8 cellular contexts compared by ENCODE assay signal in the genomic region with DNA sequence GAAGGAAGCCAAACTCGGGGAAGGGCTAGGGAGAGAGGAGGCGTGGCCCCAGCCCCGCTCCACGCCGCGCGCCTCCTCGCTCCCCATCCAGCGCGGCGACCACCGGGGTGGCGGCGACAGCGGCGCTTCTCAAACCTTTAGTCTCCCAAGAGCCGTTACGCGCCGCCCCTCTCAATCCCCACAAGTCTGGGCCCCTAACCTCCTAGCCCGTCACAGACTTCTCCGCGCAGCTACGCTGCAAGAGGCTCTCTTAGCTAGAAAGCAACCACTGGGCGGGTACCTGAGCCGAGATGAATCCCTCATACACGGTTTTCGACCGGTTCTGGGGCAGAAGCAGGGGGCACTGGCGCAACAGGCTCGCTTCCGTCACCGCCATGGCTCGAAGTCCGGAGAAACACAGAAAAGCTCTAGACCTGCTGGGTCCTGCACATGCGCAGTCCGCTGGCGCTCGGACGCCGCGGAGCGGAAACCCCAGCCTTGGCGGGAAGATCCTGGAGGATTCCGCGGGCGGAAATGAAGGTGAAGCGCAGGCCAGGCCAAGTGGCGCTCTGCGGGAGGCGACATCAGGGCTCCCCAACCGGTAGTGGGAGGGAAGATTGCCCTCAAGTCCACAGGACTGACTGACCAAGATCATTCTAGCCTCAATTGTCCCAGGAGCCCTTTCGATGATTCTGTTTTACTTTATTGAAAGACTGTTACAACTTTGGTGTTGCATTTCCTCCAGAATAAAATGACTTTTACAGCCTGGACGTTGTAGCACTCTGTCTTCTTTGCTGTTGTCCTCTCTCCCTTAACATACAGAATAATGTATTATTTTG. TPM values are rescaled to one million over a fixed set of nuclear protein-coding genes. Genes with fewer than 3 reads are reported as not detected.
DNase-seq lines count a peak whose midpoint lies in the region; ATAC-seq, FAIRE-seq and TF ChIP-seq lines count a peak whose summit lies in the region.

A gene (minus strand): TSS at position 388 of the 818 bp plus-strand sequence. CDS start 12 bp downstream, at position 376.

- TF ChIP-seq EP300 in sigmoid colon (IDR thresholded peaks at IDR 0.05): no peak

- peaks cover 46% of the 10 kb centered on the region for H3K4me1 Mint-ChIP-seq in brain

- TF ChIP-seq CTCF in brain (conservative IDR thresholded peaks at IDR 0.05) (no peak), sigmoid colon (IDR thresholded peaks at IDR 0.05) (no peak)

- TF ChIP-seq POLR2A in GM18526 (IDR thresholded peaks at IDR 0.05; ENCODE audit: extremely low read depth, insufficient read length) (peak; percentile 79), sigmoid colon (IDR thresholded peaks at IDR 0.05) (no peak)

- peaks cover 4% of the 10 kb centered on the region for H3K27me3 Mint-ChIP-seq in brain

- peaks cover 0 to 6% (median 0%) of the 10 kb centered on the region in 5 experiments for H3K9me3 Mint-ChIP-seq in brain

- no CpG with 5 or more reads among the region's 54 CpGs for WGBS in iPS DF 6.9 (ENCODE audit: insufficient coverage, insufficient read length)
- 1% methylated on average over 54 of the region's 54 CpGs for WGBS in sigmoid colon, 2 donors

- peak within 1 kb of the TSS; percentile 96 to 98 (median 96) for H3K4me3 Mint-ChIP-seq in brain

- H3K27me3 ChIP-seq in iPS DF 6.9 (ENCODE audit: control insufficient read depth, insufficient read depth, low read length) (no peaks in the 10 kb centered on the region), sigmoid colon (no peaks in the 10 kb centered on the region)

- no peaks in the 10 kb centered on the region for H3K9me3 ChIP-seq in iPS DF 6.9 (ENCODE audit: control insufficient read depth, insufficient read depth, low read length)
- H3K9me3 ChIP-seq in sigmoid colon: no peaks in the 10 kb centered on the region

- H3K36me3 Mint-ChIP-seq in brain: peaks cover under 1% of the 10 kb centered on the region

- H3K4me3 ChIP-seq in iPS DF 6.9 (ENCODE audit: low read length): peak within 1 kb of the TSS; percentile 53; the same call in 1 of the 2 replicates
- peak within 1 kb of the TSS; percentile 65 to 96 (median 88) for H3K4me3 ChIP-seq in sigmoid colon

- DNase-seq in A172 (ENCODE audit: low spot score): peak; percentile 84
- DNase-seq in NCI-H2107 (lab: John Stamatoyannopoulos, UW): peak; percentile 85
- DNase-seq in iPS DF 6.9 (ENCODE audit: low read depth, low spot score): peak; percentile 90
- peak; percentile 94 for DNase-seq in sigmoid colon

- peak within 1 kb of the TSS; percentile 97 to 98 (median 98) for H3K27ac Mint-ChIP-seq in brain

- H3K27ac ChIP-seq in iPS DF 6.9 (ENCODE audit: low read length): no peak within 1 kb of the TSS
- peak within 1 kb of the TSS; percentile 74 to 87 (median 82) for H3K27ac ChIP-seq in sigmoid colon

- peak; percentile 56 for FAIRE-seq in TTC549 (lab: Jason Lieb, UNC)

- H3K36me3 ChIP-seq in iPS DF 6.9 (ENCODE audit: control insufficient read depth, insufficient read depth, low read length): no peaks in the 10 kb centered on the region
- H3K36me3 ChIP-seq in sigmoid colon: no peaks in the 10 kb centered on the region

- no peaks in the 10 kb centered on the region for H3K4me1 ChIP-seq in iPS DF 6.9 (ENCODE audit: control insufficient read depth, insufficient read depth, low read length)
- peaks cover 0 to 12% (median 11%) of the 10 kb centered on the region in 4 donors for H3K4me1 ChIP-seq in sigmoid colon

- intact Hi-C loops in sigmoid colon (cut with DNase I): no loop called here

- ATAC-seq in HG03064 (IDR thresholded peaks at IDR 0.05; ENCODE audit: low read depth, unreplicated experiment): peak; percentile 61

RNA-seq across cellular contexts. Expression of the gene that starts here (rescaled TPM):
- total RNA-seq in A172 (2014; rRNA removed; shearing (Covaris generic)): 36.7 and 41.7 TPM in 2 replicates
- polyA plus RNA-seq in brain (ENCODE audit: insufficient read depth, low read depth, low replicate concordance) (11.3 TPM), sigmoid colon (10 to 100 TPM in 1 of 3 donors, 1 to 10 TPM in 2; 7.2 to 14.5 (median 7.2) TPM)
- total RNA-seq in sigmoid colon: 10 to 100 TPM; 11.9 to 38.3 (median 22.8) TPM
